ENCODE assay signal across 11 cellular contexts in the genomic region with DNA sequence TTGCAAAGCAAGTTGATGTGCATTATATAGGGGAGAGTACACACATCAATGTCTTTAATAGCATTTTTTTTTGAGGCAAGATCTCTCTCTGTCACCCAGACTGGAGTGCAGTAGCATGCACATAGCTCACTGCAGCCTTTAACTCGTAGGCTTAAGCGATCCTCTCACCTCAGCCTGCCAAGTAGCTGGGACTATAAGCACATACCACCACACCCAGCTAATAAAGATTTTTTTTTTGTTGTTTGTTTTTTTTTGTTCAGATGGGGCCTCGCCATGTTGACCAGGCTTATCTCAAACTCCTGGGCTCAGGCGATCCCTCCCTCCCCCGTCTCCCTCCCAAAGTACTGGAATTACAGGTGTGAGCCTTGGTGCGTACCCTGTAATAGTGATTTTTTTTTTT. TPM values are rescaled to one million over a fixed set of nuclear protein-coding genes. Genes with fewer than 3 reads are reported as not detected.
DNase-seq lines count a peak whose midpoint lies in the region; ATAC-seq, FAIRE-seq and TF ChIP-seq lines count a peak whose summit lies in the region.
"Had no signal": no experiment of that assay in that cellular context is flagged by ENCODE, and none has a peak within 500 bp of the region (broad histone marks: within the 10 kb centered on the region; RNA-seq: fewer than 3 reads in every experiment).

No MANE protein-coding gene starts in this region.

- H3K27ac ChIP-seq in BLaER1 (no peak overlapping the region), mucosa of rectum (ENCODE audit: low read depth in 2 of 2, low read length in 2 of 2) (peak overlapping the region; percentile 92 to 94)

- peak overlapping the region; percentile 98 for H3K4me3 Mint-ChIP-seq in activated naive CD8-positive, alpha-beta T cell treated with anti-CD3 and anti-CD28 coated beads, Interleukin-2, amount 50 U/mL, for 24 hours

- FAIRE-seq in RCC 7860 (lab: Jason Lieb, UNC): no peak
- no peak for FAIRE-seq in GM12891 (lab: Jason Lieb, UNC)
- FAIRE-seq: islet of Langerhans had no signal

- no peak for TF ChIP-seq POLR2A in GM12891 (IDR thresholded peaks at IDR 0.05; ENCODE audit: low read depth, low read length)

- peaks cover 47% of the 10 kb centered on the region for H3K36me3 Mint-ChIP-seq in activated naive CD8-positive, alpha-beta T cell treated with anti-CD3 and anti-CD28 coated beads, Interleukin-2, amount 50 U/mL, for 24 hours (ENCODE audit: low read depth)

- H3K36me3 ChIP-seq in BLaER1 (peaks cover 16% of the 10 kb centered on the region), mucosa of rectum (ENCODE audit: control insufficient read depth in 2 of 2, insufficient read depth in 2 of 2, low read length in 2 of 2) (no peaks in the 10 kb centered on the region)

- H3K27me3 ChIP-seq in BLaER1: no peaks in the 10 kb centered on the region
- no peaks in the 10 kb centered on the region for H3K27me3 ChIP-seq in mucosa of rectum (ENCODE audit: control insufficient read depth in 2 of 2, insufficient read depth in 2 of 2, low read length in 2 of 2)

- peaks cover 67% of the 10 kb centered on the region for H3K4me1 Mint-ChIP-seq in activated naive CD8-positive, alpha-beta T cell treated with anti-CD3 and anti-CD28 coated beads, Interleukin-2, amount 50 U/mL, for 24 hours

- H3K9me3 ChIP-seq in BLaER1: peaks cover 10% of the 10 kb centered on the region
- H3K9me3 ChIP-seq in mucosa of rectum (ENCODE audit: control insufficient read depth in 2 of 2, low read length in 2 of 2): no peaks in the 10 kb centered on the region

- H3K4me1 ChIP-seq in BLaER1 (peaks cover 29% of the 10 kb centered on the region), mucosa of rectum (ENCODE audit: control insufficient read depth in 2 of 2, insufficient read depth in 2 of 2, low read length in 2 of 2) (peaks cover 10 to 25% of the 10 kb centered on the region in 2 donors)

- H4K20me1 ChIP-seq in BLaER1: no peaks in the 10 kb centered on the region

- DNase-seq in HT-29 (ENCODE audit: low spot score) (peak; percentile 21), T-helper 9 cell (no peak), RCC 7860 (ENCODE audit: low spot score) (no peak), GM12891 (ENCODE audit: insufficient read length, low spot score) (no peak)
- no peak for DNase-seq in activated naive CD8-positive, alpha-beta T cell treated with anti-CD3 and anti-CD28 coated beads, Interleukin-2, amount 50 U/mL, for 24 hours
- DNase-seq: activated CD4-positive, alpha-beta T cell treated with anti-CD3 and anti-CD28 coated beads for 48 hours; NCI-H524 treated with DMSO at 0.1 percent for 48 hours had no signal

- H3K9ac ChIP-seq in BLaER1 (no peak overlapping the region), mucosa of rectum (ENCODE audit: low read depth in 1 of 2, low read length in 2 of 2) (no peak overlapping the region)

- peak overlapping the region; percentile 96 for H3K4me2 ChIP-seq in BLaER1

- H3K4me3 ChIP-seq in BLaER1 (no peak overlapping the region), mucosa of rectum (ENCODE audit: low read length in 2 of 2) (peak overlapping the region; percentile 96 to 97)

- peak overlapping the region; percentile 100 for H3K27ac Mint-ChIP-seq in activated naive CD8-positive, alpha-beta T cell treated with anti-CD3 and anti-CD28 coated beads, Interleukin-2, amount 50 U/mL, for 24 hours

- H3K27me3 Mint-ChIP-seq in activated naive CD8-positive, alpha-beta T cell treated with anti-CD3 and anti-CD28 coated beads, Interleukin-2, amount 50 U/mL, for 24 hours: no peaks in the 10 kb centered on the region

- ATAC-seq in activated naive CD8-positive, alpha-beta T cell treated with anti-CD3 and anti-CD28 coated beads, Interleukin-2, amount 50 U/mL, for 24 hours: no peak
- no peak for ATAC-seq in GM19023 (IDR thresholded peaks at IDR 0.05; ENCODE audit: unreplicated experiment)

- H3K9me3 Mint-ChIP-seq in activated naive CD8-positive, alpha-beta T cell treated with anti-CD3 and anti-CD28 coated beads, Interleukin-2, amount 50 U/mL, for 24 hours: peaks cover 9% of the 10 kb centered on the region

TF ChIP-seq in GM12891, 5 proteins besides CTCF, POLR2A, EP300 and RAD21:
- TF ChIP-seq PAX5 (IDR thresholded peaks at IDR 0.05; ENCODE audit: insufficient read depth, low read length, severe bottlenecking): no peak
- no peak for TF ChIP-seq SPI1 (IDR thresholded peaks at IDR 0.05; ENCODE audit: low read depth, low read length)
- no peak for TF ChIP-seq POU2F2 (IDR thresholded peaks at IDR 0.05; ENCODE audit: low read depth, low read length)

RNA-seq across cellular contexts. Expression of a gene that starts 1.5 kb away (rescaled TPM):
- total RNA-seq in HT-29 (2014; rRNA removed; shearing (Covaris generic)): 2.0 and 6.2 TPM in 2 replicates
- 6.0 TPM for polyA plus RNA-seq in GM12891 (2012; ENCODE audit: low read depth, missing spikeins)
